ENCODE assay signal across 8 cellular contexts in the genomic region with DNA sequence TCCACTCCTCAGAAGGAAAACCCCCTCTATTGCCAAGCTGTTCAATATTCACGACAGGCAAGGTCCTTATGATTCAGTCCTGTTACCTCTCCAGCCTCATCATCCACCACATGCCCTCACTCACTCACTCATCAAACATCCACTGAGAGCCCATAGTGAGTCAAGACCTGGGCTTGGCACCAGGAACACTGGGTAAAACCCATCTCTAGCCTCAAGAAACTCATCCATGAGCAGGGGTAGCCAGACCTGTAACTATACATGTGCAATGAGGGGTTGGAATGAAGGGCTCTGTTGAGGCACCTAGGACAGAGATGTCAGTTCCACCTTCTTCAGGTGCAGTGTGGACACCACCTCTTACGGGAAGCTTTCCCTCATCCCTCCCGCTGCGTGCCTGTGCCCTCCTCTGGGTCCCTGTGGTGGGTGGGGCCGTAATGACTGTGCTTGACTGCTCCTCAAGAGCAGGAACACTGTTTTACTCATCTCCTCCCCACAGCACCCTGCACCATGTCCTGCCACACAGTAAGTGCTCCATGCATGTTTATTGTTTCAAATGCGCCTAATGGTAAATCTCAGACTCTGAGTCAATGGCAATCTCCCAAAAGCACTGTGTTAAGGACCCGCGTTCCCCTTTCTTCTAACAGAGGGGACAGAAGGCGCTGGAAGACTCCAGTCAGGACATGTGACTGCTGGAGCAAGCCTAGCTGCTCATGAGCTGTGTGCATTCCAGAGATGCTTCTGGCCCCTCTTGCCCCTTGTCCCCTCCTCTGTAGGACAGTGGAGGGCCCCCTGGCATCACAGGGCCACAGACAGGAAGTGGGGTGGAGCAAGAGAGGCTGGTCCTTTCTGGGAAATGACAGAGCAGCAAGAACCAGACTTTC.
A peak's percentile ranks its signal among the peaks of the same experiment; 100 is the strongest.
DNase-seq lines count a peak whose midpoint lies in the region; ATAC-seq, FAIRE-seq and TF ChIP-seq lines count a peak whose summit lies in the region.

No MANE protein-coding gene starts in this region.

- ATAC-seq in GM18870 (IDR thresholded peaks at IDR 0.05; ENCODE audit: unreplicated experiment), result peak; percentile 33
- peak; percentile 39 for ATAC-seq in HG03045 (IDR thresholded peaks at IDR 0.05; ENCODE audit: unreplicated experiment)
- no peak for ATAC-seq in pancreas

- H3K27ac ChIP-seq in liver (ENCODE audit: low read depth in 1 of 2, low read length in 2 of 2), result peak overlapping the region; percentile 84 to 85
- H3K27ac ChIP-seq in pancreas, result peak overlapping the region in 1 of 4 donors; percentile 10

- no peak for TF ChIP-seq CTCF in liver (IDR thresholded peaks at IDR 0.05; ENCODE audit: low read depth, low read length, missing input control)
- no peak for TF ChIP-seq CTCF in pancreas (IDR thresholded peaks at IDR 0.05)
- no peak for TF ChIP-seq CTCF in glutamatergic neuron (IDR thresholded peaks at IDR 0.05; ENCODE audit: partially characterized antibody, unreplicated experiment)

- H3K36me3 ChIP-seq in liver (ENCODE audit: control insufficient read depth in 4 of 4, insufficient read depth in 3 of 4, low read depth in 1 of 4, low read length in 3 of 4), result peaks cover 0 to 4% (median under 1%) of the 10 kb centered on the region in 4 donors
- H3K36me3 ChIP-seq in pancreas, result no peaks in the 10 kb centered on the region

- H3K4me3 Mint-ChIP-seq in glutamatergic neuron (ENCODE audit: unreplicated experiment), result no peak overlapping the region

- WGBS in liver, result 87% methylated on average over 9 of the region's 9 CpGs
- 91 to 94% methylated on average over 9 of the region's 9 CpGs for WGBS in pancreas, 2 donors

- H3K27me3 ChIP-seq in liver (ENCODE audit: control insufficient read depth in 4 of 4, insufficient read depth in 4 of 4, low read length in 3 of 4), result no peaks in the 10 kb centered on the region
- no peaks in the 10 kb centered on the region for H3K27me3 ChIP-seq in pancreas

- FAIRE-seq in pancreas (lab: Jason Lieb, UNC), result no peak

- no peak overlapping the region for H3K27ac Mint-ChIP-seq in glutamatergic neuron (ENCODE audit: unreplicated experiment)

- no peaks in the 10 kb centered on the region for H3K4me1 Mint-ChIP-seq in glutamatergic neuron (ENCODE audit: low read depth, unreplicated experiment)

- H3K36me3 Mint-ChIP-seq in glutamatergic neuron (ENCODE audit: unreplicated experiment), result peaks cover 19% of the 10 kb centered on the region

- H3K27me3 Mint-ChIP-seq in glutamatergic neuron (ENCODE audit: unreplicated experiment), result peaks cover 2% of the 10 kb centered on the region

- DNase-seq in amniotic epithelial cell (ENCODE audit: low read depth) (peak; percentile 51), pancreas (no peak), glutamatergic neuron (no peak), HT-29 (ENCODE audit: low spot score) (no peak), ecto neural progenitor cell (ENCODE audit: low spot score) (no peak)

- no peak overlapping the region for H3K4me3 ChIP-seq in liver (ENCODE audit: low read depth in 1 of 3, low read length in 3 of 3)
- no peak overlapping the region for H3K4me3 ChIP-seq in pancreas

- no peak overlapping the region for H3K9ac ChIP-seq in liver (ENCODE audit: low read depth in 1 of 2, low read length in 2 of 2)

- H3K4me1 ChIP-seq in liver (ENCODE audit: control insufficient read depth in 4 of 4, insufficient read depth in 4 of 4, low read length in 3 of 4), result peaks cover 19 to 43% (median 34%) of the 10 kb centered on the region in 4 donors
- H3K4me1 ChIP-seq in pancreas, result peaks cover 12 to 24% (median 21%) of the 10 kb centered on the region in 3 donors

- H3K9me3 ChIP-seq in liver (ENCODE audit: control insufficient read depth in 4 of 4, low read length in 3 of 4) (no peaks in the 10 kb centered on the region), pancreas (no peaks in the 10 kb centered on the region)

- intact Hi-C loops in pancreas (cut with DNase I), result no loop called here

- H3K9me3 Mint-ChIP-seq in glutamatergic neuron (ENCODE audit: unreplicated experiment), result peaks cover 5% of the 10 kb centered on the region

- peak in 1 of 2 donors; percentile 5 for TF ChIP-seq RAD21 in liver (IDR thresholded peaks at IDR 0.05)

TF ChIP-seq in liver, 16 proteins besides CTCF, POLR2A, EP300 and RAD21:
- TF ChIP-seq, protein P1, sequence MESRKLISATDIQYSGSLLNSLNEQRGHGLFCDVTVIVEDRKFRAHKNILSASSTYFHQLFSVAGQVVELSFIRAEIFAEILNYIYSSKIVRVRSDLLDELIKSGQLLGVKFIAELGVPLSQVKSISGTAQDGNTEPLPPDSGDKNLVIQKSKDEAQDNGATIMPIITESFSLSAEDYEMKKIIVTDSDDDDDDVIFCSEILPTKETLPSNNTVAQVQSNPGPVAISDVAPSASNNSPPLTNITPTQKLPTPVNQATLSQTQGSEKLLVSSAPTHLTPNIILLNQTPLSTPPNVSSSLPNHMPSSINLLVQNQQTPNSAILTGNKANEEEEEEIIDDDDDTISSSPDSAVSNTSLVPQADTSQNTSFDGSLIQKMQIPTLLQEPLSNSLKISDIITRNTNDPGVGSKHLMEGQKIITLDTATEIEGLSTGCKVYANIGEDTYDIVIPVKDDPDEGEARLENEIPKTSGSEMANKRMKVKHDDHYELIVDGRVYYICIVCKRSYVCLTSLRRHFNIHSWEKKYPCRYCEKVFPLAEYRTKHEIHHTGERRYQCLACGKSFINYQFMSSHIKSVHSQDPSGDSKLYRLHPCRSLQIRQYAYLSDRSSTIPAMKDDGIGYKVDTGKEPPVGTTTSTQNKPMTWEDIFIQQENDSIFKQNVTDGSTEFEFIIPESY (IDR thresholded peaks at IDR 0.05), result no peak
- TF ChIP-seq RXRA (IDR thresholded peaks at IDR 0.05), result peak in 1 of 2 donors; percentile 17
- TF ChIP-seq HNF4G (IDR thresholded peaks at IDR 0.05), result no peak
TF ChIP-seq in liver: peak in this region for 1.

Comparison
In these comparisons a context has a peak if more than half of its experiments do, and no peak if none do; other contexts are left out.
1. ATAC-seq: peak in GM18870 (single experiment) and HG03045 (single experiment); none in pancreas (0 of 4).